Comparison of ENCODE assay signal across 4 cellular contexts in the genomic region with DNA sequence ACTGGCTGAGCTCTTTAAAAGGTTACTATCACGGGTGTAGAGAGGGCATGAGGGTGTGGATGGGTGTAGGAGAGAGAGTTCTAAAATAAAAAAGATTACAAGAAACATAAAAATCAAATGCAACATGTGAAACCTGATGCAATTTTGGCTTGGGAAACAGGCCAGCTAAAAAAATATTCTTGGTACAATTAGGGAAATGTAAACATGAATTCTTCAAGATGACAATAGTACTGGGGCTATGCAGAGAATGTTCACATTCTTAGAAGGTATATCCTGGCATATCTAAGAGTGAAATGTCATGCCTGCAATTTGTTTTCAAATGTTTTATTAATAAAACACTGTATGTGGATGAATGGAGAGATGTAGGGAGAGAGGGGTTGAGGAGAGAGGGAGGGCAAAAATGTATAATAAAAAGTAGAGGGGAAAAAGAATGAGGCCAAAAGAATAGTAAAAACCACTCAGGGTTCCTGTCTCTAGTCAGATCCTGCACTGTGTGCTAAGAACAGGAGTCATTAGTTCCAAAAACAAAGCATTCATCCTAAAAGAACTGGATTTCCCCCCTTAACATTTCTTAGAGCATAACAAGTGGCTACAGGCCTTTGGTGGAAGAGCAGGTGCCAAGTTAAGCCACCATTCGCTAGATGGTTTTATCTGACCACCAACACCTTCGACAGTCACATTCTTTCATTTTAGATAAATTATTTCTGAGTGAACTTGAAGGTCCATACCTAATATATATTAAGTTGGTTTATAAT.
A peak's percentile ranks its signal among the peaks of the same experiment; 100 is the strongest.
TF ChIP-seq lines count a peak whose summit lies in the region.

No MANE protein-coding gene starts in this region.

TF ChIP-seq in SK-N-SH treated with all-trans-retinoic acid at 6 μM for 48 hours, 23 proteins besides CTCF, POLR2A, EP300 and RAD21:
- TF ChIP-seq, protein P1, sequence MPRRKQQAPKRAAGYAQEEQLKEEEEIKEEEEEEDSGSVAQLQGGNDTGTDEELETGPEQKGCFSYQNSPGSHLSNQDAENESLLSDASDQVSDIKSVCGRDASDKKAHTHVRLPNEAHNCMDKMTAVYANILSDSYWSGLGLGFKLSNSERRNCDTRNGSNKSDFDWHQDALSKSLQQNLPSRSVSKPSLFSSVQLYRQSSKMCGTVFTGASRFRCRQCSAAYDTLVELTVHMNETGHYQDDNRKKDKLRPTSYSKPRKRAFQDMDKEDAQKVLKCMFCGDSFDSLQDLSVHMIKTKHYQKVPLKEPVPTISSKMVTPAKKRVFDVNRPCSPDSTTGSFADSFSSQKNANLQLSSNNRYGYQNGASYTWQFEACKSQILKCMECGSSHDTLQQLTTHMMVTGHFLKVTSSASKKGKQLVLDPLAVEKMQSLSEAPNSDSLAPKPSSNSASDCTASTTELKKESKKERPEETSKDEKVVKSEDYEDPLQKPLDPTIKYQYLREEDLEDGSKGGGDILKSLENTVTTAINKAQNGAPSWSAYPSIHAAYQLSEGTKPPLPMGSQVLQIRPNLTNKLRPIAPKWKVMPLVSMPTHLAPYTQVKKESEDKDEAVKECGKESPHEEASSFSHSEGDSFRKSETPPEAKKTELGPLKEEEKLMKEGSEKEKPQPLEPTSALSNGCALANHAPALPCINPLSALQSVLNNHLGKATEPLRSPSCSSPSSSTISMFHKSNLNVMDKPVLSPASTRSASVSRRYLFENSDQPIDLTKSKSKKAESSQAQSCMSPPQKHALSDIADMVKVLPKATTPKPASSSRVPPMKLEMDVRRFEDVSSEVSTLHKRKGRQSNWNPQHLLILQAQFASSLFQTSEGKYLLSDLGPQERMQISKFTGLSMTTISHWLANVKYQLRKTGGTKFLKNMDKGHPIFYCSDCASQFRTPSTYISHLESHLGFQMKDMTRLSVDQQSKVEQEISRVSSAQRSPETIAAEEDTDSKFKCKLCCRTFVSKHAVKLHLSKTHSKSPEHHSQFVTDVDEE (CRISPR knock-in tag; IDR thresholded peaks at IDR 0.05): no peak
- TF ChIP-seq BACH2 (CRISPR knock-in tag; IDR thresholded peaks at IDR 0.05; ENCODE audit: borderline replicate concordance): no peak

TF ChIP-seq in SK-N-SH, 30 proteins besides CTCF, POLR2A, EP300 and RAD21 (continues in another document):
- TF ChIP-seq, protein P2, sequence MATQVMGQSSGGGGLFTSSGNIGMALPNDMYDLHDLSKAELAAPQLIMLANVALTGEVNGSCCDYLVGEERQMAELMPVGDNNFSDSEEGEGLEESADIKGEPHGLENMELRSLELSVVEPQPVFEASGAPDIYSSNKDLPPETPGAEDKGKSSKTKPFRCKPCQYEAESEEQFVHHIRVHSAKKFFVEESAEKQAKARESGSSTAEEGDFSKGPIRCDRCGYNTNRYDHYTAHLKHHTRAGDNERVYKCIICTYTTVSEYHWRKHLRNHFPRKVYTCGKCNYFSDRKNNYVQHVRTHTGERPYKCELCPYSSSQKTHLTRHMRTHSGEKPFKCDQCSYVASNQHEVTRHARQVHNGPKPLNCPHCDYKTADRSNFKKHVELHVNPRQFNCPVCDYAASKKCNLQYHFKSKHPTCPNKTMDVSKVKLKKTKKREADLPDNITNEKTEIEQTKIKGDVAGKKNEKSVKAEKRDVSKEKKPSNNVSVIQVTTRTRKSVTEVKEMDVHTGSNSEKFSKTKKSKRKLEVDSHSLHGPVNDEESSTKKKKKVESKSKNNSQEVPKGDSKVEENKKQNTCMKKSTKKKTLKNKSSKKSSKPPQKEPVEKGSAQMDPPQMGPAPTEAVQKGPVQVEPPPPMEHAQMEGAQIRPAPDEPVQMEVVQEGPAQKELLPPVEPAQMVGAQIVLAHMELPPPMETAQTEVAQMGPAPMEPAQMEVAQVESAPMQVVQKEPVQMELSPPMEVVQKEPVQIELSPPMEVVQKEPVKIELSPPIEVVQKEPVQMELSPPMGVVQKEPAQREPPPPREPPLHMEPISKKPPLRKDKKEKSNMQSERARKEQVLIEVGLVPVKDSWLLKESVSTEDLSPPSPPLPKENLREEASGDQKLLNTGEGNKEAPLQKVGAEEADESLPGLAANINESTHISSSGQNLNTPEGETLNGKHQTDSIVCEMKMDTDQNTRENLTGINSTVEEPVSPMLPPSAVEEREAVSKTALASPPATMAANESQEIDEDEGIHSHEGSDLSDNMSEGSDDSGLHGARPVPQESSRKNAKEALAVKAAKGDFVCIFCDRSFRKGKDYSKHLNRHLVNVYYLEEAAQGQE (IDR thresholded peaks at IDR 0.05; ENCODE audit: low read depth, low read length): no peak
- TF ChIP-seq SIN3A (IDR thresholded peaks at IDR 0.05; ENCODE audit: borderline replicate concordance, low read depth, low read length) (no peak), FOXJ3 (CRISPR knock-in tag; IDR thresholded peaks at IDR 0.05) (no peak), MXI1 (IDR thresholded peaks at IDR 0.05; ENCODE audit: low read depth, low read length) (no peak), GATA2 (CRISPR knock-in tag; IDR thresholded peaks at IDR 0.05) (no peak), TCF12 (IDR thresholded peaks at IDR 0.05) (no peak), RCOR1 (IDR thresholded peaks at IDR 0.05; ENCODE audit: low read length) (no peak), RXRA (IDR thresholded peaks at IDR 0.05; ENCODE audit: borderline replicate concordance, low read depth) (no peak)
- TF ChIP-seq, protein P3, sequence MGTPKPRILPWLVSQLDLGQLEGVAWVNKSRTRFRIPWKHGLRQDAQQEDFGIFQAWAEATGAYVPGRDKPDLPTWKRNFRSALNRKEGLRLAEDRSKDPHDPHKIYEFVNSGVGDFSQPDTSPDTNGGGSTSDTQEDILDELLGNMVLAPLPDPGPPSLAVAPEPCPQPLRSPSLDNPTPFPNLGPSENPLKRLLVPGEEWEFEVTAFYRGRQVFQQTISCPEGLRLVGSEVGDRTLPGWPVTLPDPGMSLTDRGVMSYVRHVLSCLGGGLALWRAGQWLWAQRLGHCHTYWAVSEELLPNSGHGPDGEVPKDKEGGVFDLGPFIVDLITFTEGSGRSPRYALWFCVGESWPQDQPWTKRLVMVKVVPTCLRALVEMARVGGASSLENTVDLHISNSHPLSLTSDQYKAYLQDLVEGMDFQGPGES (IDR thresholded peaks at IDR 0.05; ENCODE audit: low read depth, low read length): no peak
- TF ChIP-seq, protein P4, sequence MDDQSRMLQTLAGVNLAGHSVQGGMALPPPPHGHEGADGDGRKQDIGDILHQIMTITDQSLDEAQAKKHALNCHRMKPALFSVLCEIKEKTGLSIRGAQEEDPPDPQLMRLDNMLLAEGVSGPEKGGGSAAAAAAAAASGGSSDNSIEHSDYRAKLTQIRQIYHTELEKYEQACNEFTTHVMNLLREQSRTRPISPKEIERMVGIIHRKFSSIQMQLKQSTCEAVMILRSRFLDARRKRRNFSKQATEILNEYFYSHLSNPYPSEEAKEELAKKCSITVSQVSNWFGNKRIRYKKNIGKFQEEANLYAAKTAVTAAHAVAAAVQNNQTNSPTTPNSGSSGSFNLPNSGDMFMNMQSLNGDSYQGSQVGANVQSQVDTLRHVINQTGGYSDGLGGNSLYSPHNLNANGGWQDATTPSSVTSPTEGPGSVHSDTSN (IDR thresholded peaks at IDR 0.05): no peak

TF ChIP-seq in HEK293, 187 proteins besides CTCF, POLR2A, EP300 and RAD21 (continued from another document):
- TF ChIP-seq, protein P5, sequence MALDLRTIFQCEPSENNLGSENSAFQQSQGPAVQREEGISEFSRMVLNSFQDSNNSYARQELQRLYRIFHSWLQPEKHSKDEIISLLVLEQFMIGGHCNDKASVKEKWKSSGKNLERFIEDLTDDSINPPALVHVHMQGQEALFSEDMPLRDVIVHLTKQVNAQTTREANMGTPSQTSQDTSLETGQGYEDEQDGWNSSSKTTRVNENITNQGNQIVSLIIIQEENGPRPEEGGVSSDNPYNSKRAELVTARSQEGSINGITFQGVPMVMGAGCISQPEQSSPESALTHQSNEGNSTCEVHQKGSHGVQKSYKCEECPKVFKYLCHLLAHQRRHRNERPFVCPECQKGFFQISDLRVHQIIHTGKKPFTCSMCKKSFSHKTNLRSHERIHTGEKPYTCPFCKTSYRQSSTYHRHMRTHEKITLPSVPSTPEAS (tag by site-specific recombination; IDR thresholded peaks at IDR 0.05): no peak
- TF ChIP-seq ZNF404 (tag by site-specific recombination; IDR thresholded peaks at IDR 0.05) (no peak), SCRT1 (tag by site-specific recombination; IDR thresholded peaks at IDR 0.05; ENCODE audit: borderline replicate concordance) (peak; percentile 48; the same call in 1 of the 2 replicates), ZNF184 (tag by site-specific recombination; IDR thresholded peaks at IDR 0.05) (no peak)
- TF ChIP-seq, protein P6, sequence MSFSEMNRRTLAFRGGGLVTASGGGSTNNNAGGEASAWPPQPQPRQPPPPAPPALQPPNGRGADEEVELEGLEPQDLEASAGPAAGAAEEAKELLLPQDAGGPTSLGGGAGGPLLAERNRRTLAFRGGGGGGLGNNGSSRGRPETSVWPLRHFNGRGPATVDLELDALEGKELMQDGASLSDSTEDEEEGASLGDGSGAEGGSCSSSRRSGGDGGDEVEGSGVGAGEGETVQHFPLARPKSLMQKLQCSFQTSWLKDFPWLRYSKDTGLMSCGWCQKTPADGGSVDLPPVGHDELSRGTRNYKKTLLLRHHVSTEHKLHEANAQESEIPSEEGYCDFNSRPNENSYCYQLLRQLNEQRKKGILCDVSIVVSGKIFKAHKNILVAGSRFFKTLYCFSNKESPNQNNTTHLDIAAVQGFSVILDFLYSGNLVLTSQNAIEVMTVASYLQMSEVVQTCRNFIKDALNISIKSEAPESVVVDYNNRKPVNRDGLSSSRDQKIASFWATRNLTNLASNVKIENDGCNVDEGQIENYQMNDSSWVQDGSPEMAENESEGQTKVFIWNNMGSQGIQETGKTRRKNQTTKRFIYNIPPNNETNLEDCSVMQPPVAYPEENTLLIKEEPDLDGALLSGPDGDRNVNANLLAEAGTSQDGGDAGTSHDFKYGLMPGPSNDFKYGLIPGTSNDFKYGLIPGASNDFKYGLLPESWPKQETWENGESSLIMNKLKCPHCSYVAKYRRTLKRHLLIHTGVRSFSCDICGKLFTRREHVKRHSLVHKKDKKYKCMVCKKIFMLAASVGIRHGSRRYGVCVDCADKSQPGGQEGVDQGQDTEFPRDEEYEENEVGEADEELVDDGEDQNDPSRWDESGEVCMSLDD (tag by site-specific recombination; IDR thresholded peaks at IDR 0.05): no peak
- TF ChIP-seq, protein P7, sequence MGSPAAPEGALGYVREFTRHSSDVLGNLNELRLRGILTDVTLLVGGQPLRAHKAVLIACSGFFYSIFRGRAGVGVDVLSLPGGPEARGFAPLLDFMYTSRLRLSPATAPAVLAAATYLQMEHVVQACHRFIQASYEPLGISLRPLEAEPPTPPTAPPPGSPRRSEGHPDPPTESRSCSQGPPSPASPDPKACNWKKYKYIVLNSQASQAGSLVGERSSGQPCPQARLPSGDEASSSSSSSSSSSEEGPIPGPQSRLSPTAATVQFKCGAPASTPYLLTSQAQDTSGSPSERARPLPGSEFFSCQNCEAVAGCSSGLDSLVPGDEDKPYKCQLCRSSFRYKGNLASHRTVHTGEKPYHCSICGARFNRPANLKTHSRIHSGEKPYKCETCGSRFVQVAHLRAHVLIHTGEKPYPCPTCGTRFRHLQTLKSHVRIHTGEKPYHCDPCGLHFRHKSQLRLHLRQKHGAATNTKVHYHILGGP (tag by site-specific recombination; IDR thresholded peaks at IDR 0.05): 0 out of 2 replicates have a peak, but pooled peaks have one; percentile 42

TF ChIP-seq in GM12878, 131 proteins besides CTCF, POLR2A, EP300 and RAD21 (continues in another document):
- TF ChIP-seq, protein P8, sequence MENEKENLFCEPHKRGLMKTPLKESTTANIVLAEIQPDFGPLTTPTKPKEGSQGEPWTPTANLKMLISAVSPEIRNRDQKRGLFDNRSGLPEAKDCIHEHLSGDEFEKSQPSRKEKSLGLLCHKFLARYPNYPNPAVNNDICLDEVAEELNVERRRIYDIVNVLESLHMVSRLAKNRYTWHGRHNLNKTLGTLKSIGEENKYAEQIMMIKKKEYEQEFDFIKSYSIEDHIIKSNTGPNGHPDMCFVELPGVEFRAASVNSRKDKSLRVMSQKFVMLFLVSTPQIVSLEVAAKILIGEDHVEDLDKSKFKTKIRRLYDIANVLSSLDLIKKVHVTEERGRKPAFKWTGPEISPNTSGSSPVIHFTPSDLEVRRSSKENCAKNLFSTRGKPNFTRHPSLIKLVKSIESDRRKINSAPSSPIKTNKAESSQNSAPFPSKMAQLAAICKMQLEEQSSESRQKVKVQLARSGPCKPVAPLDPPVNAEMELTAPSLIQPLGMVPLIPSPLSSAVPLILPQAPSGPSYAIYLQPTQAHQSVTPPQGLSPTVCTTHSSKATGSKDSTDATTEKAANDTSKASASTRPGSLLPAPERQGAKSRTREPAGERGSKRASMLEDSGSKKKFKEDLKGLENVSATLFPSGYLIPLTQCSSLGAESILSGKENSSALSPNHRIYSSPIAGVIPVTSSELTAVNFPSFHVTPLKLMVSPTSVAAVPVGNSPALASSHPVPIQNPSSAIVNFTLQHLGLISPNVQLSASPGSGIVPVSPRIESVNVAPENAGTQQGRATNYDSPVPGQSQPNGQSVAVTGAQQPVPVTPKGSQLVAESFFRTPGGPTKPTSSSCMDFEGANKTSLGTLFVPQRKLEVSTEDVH (IDR thresholded peaks at IDR 0.05; ENCODE audit: low read depth, partially characterized antibody): no peak
- TF ChIP-seq, protein P3 (IDR thresholded peaks at IDR 0.05): no peak
- TF ChIP-seq SMAD5 (IDR thresholded peaks at IDR 0.05; ENCODE audit: low read depth): no peak
- no peak for TF ChIP-seq ZZZ3 (IDR thresholded peaks at IDR 0.05; ENCODE audit: control insufficient read depth, insufficient read length, low read depth)
- no peak for TF ChIP-seq STAT3 (IDR thresholded peaks at IDR 0.05; ENCODE audit: low read depth, low read length)
- no peak for TF ChIP-seq MTA3 (IDR thresholded peaks at IDR 0.05; ENCODE audit: borderline replicate concordance, low read length)
- TF ChIP-seq, protein P9, sequence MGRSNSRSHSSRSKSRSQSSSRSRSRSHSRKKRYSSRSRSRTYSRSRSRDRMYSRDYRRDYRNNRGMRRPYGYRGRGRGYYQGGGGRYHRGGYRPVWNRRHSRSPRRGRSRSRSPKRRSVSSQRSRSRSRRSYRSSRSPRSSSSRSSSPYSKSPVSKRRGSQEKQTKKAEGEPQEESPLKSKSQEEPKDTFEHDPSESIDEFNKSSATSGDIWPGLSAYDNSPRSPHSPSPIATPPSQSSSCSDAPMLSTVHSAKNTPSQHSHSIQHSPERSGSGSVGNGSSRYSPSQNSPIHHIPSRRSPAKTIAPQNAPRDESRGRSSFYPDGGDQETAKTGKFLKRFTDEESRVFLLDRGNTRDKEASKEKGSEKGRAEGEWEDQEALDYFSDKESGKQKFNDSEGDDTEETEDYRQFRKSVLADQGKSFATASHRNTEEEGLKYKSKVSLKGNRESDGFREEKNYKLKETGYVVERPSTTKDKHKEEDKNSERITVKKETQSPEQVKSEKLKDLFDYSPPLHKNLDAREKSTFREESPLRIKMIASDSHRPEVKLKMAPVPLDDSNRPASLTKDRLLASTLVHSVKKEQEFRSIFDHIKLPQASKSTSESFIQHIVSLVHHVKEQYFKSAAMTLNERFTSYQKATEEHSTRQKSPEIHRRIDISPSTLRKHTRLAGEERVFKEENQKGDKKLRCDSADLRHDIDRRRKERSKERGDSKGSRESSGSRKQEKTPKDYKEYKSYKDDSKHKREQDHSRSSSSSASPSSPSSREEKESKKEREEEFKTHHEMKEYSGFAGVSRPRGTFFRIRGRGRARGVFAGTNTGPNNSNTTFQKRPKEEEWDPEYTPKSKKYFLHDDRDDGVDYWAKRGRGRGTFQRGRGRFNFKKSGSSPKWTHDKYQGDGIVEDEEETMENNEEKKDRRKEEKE (IDR thresholded peaks at IDR 0.05): no peak
- TF ChIP-seq ZNF384 (IDR thresholded peaks at IDR 0.05; ENCODE audit: borderline replicate concordance, low read depth, low read length): no peak
- no peak for TF ChIP-seq NFIC (IDR thresholded peaks at IDR 0.05; ENCODE audit: low read depth, low read length)
